Comparison of ENCODE assay signal across 15 cellular contexts in the genomic region with DNA sequence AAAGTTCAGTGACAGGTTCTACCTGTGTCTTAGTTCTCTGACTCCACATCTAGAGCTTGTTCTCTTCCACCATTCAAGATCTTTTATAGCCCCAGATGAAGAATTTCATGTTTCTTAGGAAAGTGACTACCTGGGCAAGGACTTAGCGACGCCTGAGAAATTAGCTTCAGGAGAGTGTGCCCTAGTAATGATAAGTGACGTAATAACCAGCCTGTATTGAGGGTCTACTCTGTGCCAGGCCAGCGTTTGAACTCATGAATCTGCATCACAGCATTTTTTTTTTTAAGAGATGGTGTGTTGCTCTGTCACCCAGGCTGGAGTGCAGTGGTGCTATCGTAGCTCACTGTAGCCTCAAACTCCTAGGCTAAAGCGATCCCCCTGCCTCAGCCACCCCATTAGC.
"Had no signal": no experiment of that assay in that cellular context is flagged by ENCODE, and none has a peak within 500 bp of the region (broad histone marks: within the 10 kb centered on the region; RNA-seq: fewer than 3 reads in every experiment).

No MANE protein-coding gene starts in this region.

- ATAC-seq: left colon; left ventricle myocardium superior; stimulated activated naive B cell treated with anti-CD40 and anti-IgM and Interleukin-4, amounts not matched to agents 10 μg/mL and 1 μg/mL and 100 μg/mL, for 72 hours had no signal

- H3K9me3 Mint-ChIP-seq: stimulated activated naive B cell treated with anti-CD40 and anti-IgM and Interleukin-4, amounts not matched to agents 10 μg/mL and 1 μg/mL and 100 μg/mL, for 72 hours had no signal

- H3K4me3 Mint-ChIP-seq: naive B cell; stimulated activated naive B cell treated with anti-CD40 and anti-IgM and Interleukin-4, amounts not matched to agents 10 μg/mL and 1 μg/mL and 100 μg/mL, for 72 hours had no signal

- H3K27ac Mint-ChIP-seq: stimulated activated naive B cell treated with anti-CD40 and anti-IgM and Interleukin-4, amounts not matched to agents 10 μg/mL and 1 μg/mL and 100 μg/mL, for 72 hours had no signal

- H3K4me1 Mint-ChIP-seq: stimulated activated naive B cell treated with anti-CD40 and anti-IgM and Interleukin-4, amounts not matched to agents 10 μg/mL and 1 μg/mL and 100 μg/mL, for 72 hours had no signal

- H3K36me3 Mint-ChIP-seq: naive B cell; stimulated activated naive B cell treated with anti-CD40 and anti-IgM and Interleukin-4, amounts not matched to agents 10 μg/mL and 1 μg/mL and 100 μg/mL, for 72 hours had no signal

- H3K9me3 ChIP-seq: esophagus squamous epithelium, sigmoid colon, stomach, thoracic aorta, transverse colon had no signal

- DNase-seq: effector memory CD4-positive, alpha-beta T cell; esophagus squamous epithelium; foreskin fibroblast; left colon; left ventricle myocardium superior; mesenchymal stem cell; naive B cell; sigmoid colon; stimulated activated CD4-positive, alpha-beta T cell treated with anti-CD3 and anti-CD28 coated beads, Interleukin-2, amount 100 ng/mL, for 24 hours; stimulated activated CD4-positive, alpha-beta T cell treated with anti-CD3 and anti-CD28 coated beads, Interleukin-4, amount 100 ng/mL, for 4 hours; stimulated activated naive B cell treated with anti-CD40 and anti-IgM and Interleukin-4, amounts not matched to agents 10 μg/mL and 1 μg/mL and 100 μg/mL, for 72 hours; stomach; substantia nigra; transverse colon had no signal
